Comparison of ENCODE assay signal across 12 cellular contexts in the genomic region with DNA sequence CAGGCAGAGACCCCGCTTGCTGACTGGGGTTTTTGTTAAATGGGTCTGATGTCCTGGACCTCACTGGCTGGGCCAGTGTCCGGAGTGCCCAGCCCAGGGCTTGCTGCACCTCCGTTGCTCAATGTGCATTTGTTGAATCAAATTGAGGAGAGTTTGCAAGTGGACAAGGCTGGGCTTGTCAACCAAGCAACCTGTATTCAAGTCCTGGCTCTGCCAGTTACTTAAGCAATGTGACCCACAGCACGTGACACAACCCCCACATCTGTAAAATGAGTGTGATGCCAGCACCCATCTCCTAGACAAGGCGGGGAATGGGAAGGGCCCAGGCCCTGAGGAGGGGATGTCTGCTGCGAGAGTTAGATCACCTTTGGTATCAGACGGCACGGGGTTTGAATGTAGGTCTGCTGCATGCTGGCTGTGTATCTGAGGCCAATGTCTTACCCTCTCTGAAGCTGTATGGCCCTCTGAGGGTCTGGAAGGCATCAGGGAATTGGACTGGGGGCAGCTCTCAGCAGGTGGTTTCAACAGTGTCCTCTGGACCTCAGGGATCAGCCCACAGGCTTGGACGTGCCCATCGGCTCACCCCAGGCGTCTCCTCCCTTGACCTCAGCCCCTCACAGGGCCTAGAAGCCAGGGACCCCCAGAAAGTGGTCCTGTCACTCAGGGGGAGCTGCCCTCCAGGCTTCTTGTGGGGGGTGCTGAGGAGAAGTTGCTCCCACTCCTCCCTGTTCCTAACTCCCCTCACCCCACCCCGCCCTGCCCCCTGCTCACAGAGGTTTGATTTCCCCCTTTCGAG. TPM values are rescaled to one million over a fixed set of nuclear protein-coding genes. Genes with fewer than 3 reads are reported as not detected.
A peak's percentile ranks its signal among the peaks of the same experiment; 100 is the strongest.
DNase-seq lines count a peak whose midpoint lies in the region; ATAC-seq, FAIRE-seq and TF ChIP-seq lines count a peak whose summit lies in the region.
"Had no signal": no experiment of that assay in that cellular context is flagged by ENCODE, and none has a peak within 500 bp of the region (broad histone marks: within the 10 kb centered on the region; RNA-seq: fewer than 3 reads in every experiment).

No MANE protein-coding gene starts in this region.

- H3K9me1 ChIP-seq in keratinocyte (ENCODE audit: control insufficient read depth, extremely low read depth, insufficient read depth, low read length) = no peaks in the 10 kb centered on the region

- H3K27ac ChIP-seq in BLaER1 (no peak overlapping the region), keratinocyte (ENCODE audit: control insufficient read depth, insufficient read depth, low read length) (no peak overlapping the region), caudate nucleus (ENCODE audit: low read depth, low read length) (no peak overlapping the region)
- H3K27ac ChIP-seq in CD4-positive, alpha-beta T cell (ENCODE audit: low read depth, low read length) = no peak overlapping the region
- H3K27ac ChIP-seq: lower lobe of right lung had no signal

- no peak for DNase-seq in CD4-positive, alpha-beta T cell
- no peak for DNase-seq in keratinocyte (ENCODE audit: low read depth, low spot score)
- no peak for DNase-seq in caudate nucleus (lab: John Stamatoyannopoulos, UW)
- DNase-seq: H7, lower lobe of right lung, NCI-H526 had no signal

- H3K27me3 ChIP-seq in BLaER1 (no peaks in the 10 kb centered on the region), keratinocyte (ENCODE audit: control insufficient read depth, extremely low read depth, insufficient read depth, low read length) (no peaks in the 10 kb centered on the region)
- no peaks in the 10 kb centered on the region for H3K27me3 ChIP-seq in CD4-positive, alpha-beta T cell (ENCODE audit: control insufficient read depth, insufficient read depth, low read length)

- H3K36me3 ChIP-seq in BLaER1 (no peaks in the 10 kb centered on the region), keratinocyte (ENCODE audit: control insufficient read depth in 2 of 2, extremely low read depth in 1 of 2, insufficient read depth in 2 of 2, low read length in 2 of 2) (no peaks in the 10 kb centered on the region)
- H3K36me3 ChIP-seq: lower lobe of right lung had no signal

- no peaks in the 10 kb centered on the region for H3K36me3 Mint-ChIP-seq in CD4-positive, alpha-beta T cell (ENCODE audit: low read depth)
- no peaks in the 10 kb centered on the region for H3K36me3 Mint-ChIP-seq in activated T-helper 17 cell treated with anti-CD3 and anti-CD28 coated beads, Interleukin-2, amount 50 U/mL, for 72 hours (ENCODE audit: low read depth)

- no peak overlapping the region for H3K9ac ChIP-seq in BLaER1
- H3K9ac ChIP-seq in keratinocyte (ENCODE audit: control insufficient read depth, extremely low read depth, insufficient read depth, low read length) = no peak overlapping the region

- no peak for ATAC-seq in CD4-positive, alpha-beta T cell (ENCODE audit: poor library complexity)
- ATAC-seq in activated T-helper 17 cell treated with anti-CD3 and anti-CD28 coated beads, Interleukin-2, amount 50 U/mL, for 72 hours (replicated peaks) = no peak
- ATAC-seq in GM21737 (IDR thresholded peaks at IDR 0.05; ENCODE audit: unreplicated experiment) (no peak), GM21381 (IDR thresholded peaks at IDR 0.05; ENCODE audit: unreplicated experiment) (no peak)

- FAIRE-seq in keratinocyte (lab: Jason Lieb, UNC) = peak; percentile 77
- FAIRE-seq: colon, D721Med had no signal

- CTCF ChIA-PET in CD4-positive, alpha-beta T cell (lab: Charles Lee) = interaction anchor here (1.5 to 2.3 kb wide), 2 partner anchors 15 to 56 kb away, joined by 3 to 8 read pairs; no protein-coding TSS in a partner anchor

- no peak for TF ChIP-seq CTCF in CD4-positive, alpha-beta T cell (IDR thresholded peaks at IDR 0.05)
- no peak for TF ChIP-seq CTCF in keratinocyte (optimal IDR thresholded peaks at IDR 0.05 in 1 of 3, IDR thresholded peaks at IDR 0.05 in 1 of 3, conservative IDR thresholded peaks at IDR 0.05 in 1 of 3; ENCODE audit: extremely low read depth in 1 of 3, insufficient read depth in 2 of 3, low read length in 3 of 3)

- no peak overlapping the region for H3K4me3 ChIP-seq in BLaER1
- no peak overlapping the region for H3K4me3 ChIP-seq in keratinocyte (ENCODE audit: control insufficient read depth in 2 of 3, extremely low read depth in 1 of 3, insufficient read depth in 2 of 3, low read depth in 1 of 3, low read length in 3 of 3)
- H3K4me3 ChIP-seq: lower lobe of right lung had no signal

- H3K4me1 Mint-ChIP-seq in CD4-positive, alpha-beta T cell (ENCODE audit: low read depth) = peaks cover 87% of the 10 kb centered on the region
- H3K4me1 Mint-ChIP-seq in activated T-helper 17 cell treated with anti-CD3 and anti-CD28 coated beads, Interleukin-2, amount 50 U/mL, for 72 hours = peaks cover 41% of the 10 kb centered on the region

- H2AFZ ChIP-seq in keratinocyte (ENCODE audit: control insufficient read depth, low read length) = no peak overlapping the region

- dilution Hi-C loops in keratinocyte (cut with MboI; ENCODE audit: extremely low pct_ligation_motif_present, low sequenced_read_pairs) = loop anchor here (10.0 kb wide), 2 partner anchors 56 to 64 kb away; no protein-coding TSS in a partner anchor

- H3K9me3 Mint-ChIP-seq in CD4-positive, alpha-beta T cell = peaks cover 4% of the 10 kb centered on the region
- peaks cover 9% of the 10 kb centered on the region for H3K9me3 Mint-ChIP-seq in activated T-helper 17 cell treated with anti-CD3 and anti-CD28 coated beads, Interleukin-2, amount 50 U/mL, for 72 hours

- POLR2A ChIA-PET in CD4-positive, alpha-beta T cell (lab: Charles Lee) = interaction anchor here (0.7 to 2.4 kb wide), 5 partner anchors 9 to 51 kb away, joined by 3 to 11 read pairs (median 3); no protein-coding TSS in a partner anchor

- peak overlapping the region; percentile 73 for H3K27ac Mint-ChIP-seq in CD4-positive, alpha-beta T cell
- peak overlapping the region; percentile 92 for H3K27ac Mint-ChIP-seq in activated T-helper 17 cell treated with anti-CD3 and anti-CD28 coated beads, Interleukin-2, amount 50 U/mL, for 72 hours

- H3K4me2 ChIP-seq in BLaER1 (peak overlapping the region; percentile 30), keratinocyte (ENCODE audit: control insufficient read depth, extremely low read depth, insufficient read depth, low read depth, low read length) (no peak overlapping the region)

- H3K4me1 ChIP-seq in BLaER1 (peaks cover 14% of the 10 kb centered on the region), keratinocyte (ENCODE audit: control insufficient read depth, extremely low read depth, insufficient read depth, low read length) (peaks cover 8% of the 10 kb centered on the region)
- H3K4me1 ChIP-seq: lower lobe of right lung had no signal

- no peaks in the 10 kb centered on the region for H3K27me3 Mint-ChIP-seq in CD4-positive, alpha-beta T cell
- H3K27me3 Mint-ChIP-seq in activated T-helper 17 cell treated with anti-CD3 and anti-CD28 coated beads, Interleukin-2, amount 50 U/mL, for 72 hours = no peaks in the 10 kb centered on the region

- H4K20me1 ChIP-seq in BLaER1 (no peaks in the 10 kb centered on the region), keratinocyte (ENCODE audit: control insufficient read depth, extremely low read depth, insufficient read depth, low read length) (no peaks in the 10 kb centered on the region)

- no peaks in the 10 kb centered on the region for H3K79me2 ChIP-seq in keratinocyte (ENCODE audit: control insufficient read depth, insufficient read depth, low read length)

- H3K9me3 ChIP-seq in BLaER1 (peaks cover 22% of the 10 kb centered on the region), keratinocyte (ENCODE audit: control insufficient read depth, low read depth, low read length) (peaks cover 1% of the 10 kb centered on the region)
- H3K9me3 ChIP-seq in CD4-positive, alpha-beta T cell (ENCODE audit: control insufficient read depth, low read length) = peaks cover 10% of the 10 kb centered on the region

- no peak overlapping the region for H3K4me3 Mint-ChIP-seq in CD4-positive, alpha-beta T cell
- peak overlapping the region; percentile 67 for H3K4me3 Mint-ChIP-seq in activated T-helper 17 cell treated with anti-CD3 and anti-CD28 coated beads, Interleukin-2, amount 50 U/mL, for 72 hours

- intact Hi-C loops in CD4-positive, alpha-beta T cell (cut with DNase I, micrococcal nuclease) = loop anchor here (2.0 to 5.0 kb wide), 2 partner anchors 16 to 41 kb away; no protein-coding TSS in a partner anchor

RNA-seq across cellular contexts. Expression of a gene that starts 51.0 kb away (rescaled TPM):
- total RNA-seq in CD4-positive, alpha-beta T cell = 100 to 1,000 TPM; 202 to 209 TPM
- 100 to 1,000 TPM; 116 to 145 TPM for total RNA-seq in activated T-helper 17 cell treated with anti-CD3 and anti-CD28 coated beads, Interleukin-2, amount 50 U/mL, for 72 hours
- 0.01 to 0.10 TPM in 2 of 3 replicates, not detected in the other for polyA plus RNA-seq in keratinocyte
- 0.17 TPM for polyA plus RNA-seq in keratinocyte (2011; ENCODE audit: low read depth)
- polyA plus RNA-seq in keratinocyte (2011; cell fraction: cytosol; rRNA removed) = 0.12 TPM in 1 of 2 replicates, not detected in the other
- not detected in 2 replicates for polyA plus RNA-seq in keratinocyte (2011; cell fraction: nucleus; rRNA removed)
- 0.03 and 0.51 TPM in 2 replicates for polyA plus RNA-seq in keratinocyte (2012; ENCODE audit: low replicate concordance)
- polyA minus RNA-seq in keratinocyte = 0.16 TPM in 1 of 3 replicates, not detected in the others
- polyA minus RNA-seq in keratinocyte (2011; cell fraction: cytosol; rRNA and poly(A)+ RNA removed) = not detected
- polyA minus RNA-seq in keratinocyte (2011; cell fraction: nucleus; rRNA and poly(A)+ RNA removed) = 0.23 TPM in 1 of 2 replicates, not detected in the other
